Comparison of ENCODE assay signal across 15 cellular contexts in the genomic region with DNA sequence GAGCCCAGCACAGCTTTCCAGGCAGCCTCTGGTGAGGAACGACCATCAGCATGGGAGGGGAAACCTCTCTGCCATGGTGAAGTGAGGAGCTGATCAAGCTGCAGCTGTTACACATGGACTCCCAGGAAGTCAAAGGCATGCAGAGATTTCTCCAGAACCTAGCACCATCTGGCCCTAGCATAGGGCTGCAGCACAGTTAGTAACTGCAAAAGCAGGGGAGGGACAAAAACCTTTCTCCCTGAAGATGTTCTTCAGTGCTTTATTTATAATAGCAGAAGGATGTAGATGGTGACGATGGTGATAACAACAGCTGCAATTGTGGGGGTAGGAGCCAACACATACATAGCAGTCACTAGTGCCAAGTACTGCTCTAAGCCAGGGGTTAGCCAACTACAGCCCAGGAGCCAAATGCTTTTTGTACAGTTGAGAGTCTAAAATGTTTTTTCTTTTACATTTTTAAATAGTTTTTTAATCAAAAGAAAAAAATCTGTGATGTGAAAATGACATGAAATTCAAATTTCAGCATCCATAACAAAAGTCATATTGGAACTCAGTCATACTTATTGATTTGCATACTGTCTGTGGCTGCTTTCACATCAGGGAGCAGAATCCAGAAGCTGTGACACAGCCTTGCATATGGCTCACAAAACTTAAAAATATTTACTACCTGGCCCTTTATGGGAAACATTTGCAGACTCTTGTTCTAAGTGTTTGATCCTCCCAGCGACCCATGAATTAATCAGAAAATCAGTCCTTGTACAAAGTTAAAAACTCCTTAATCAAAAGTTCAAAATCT.
DNase-seq lines count a peak whose midpoint lies in the region; ATAC-seq lines count a peak whose summit lies in the region.
"Had no signal": no experiment of that assay in that cellular context is flagged by ENCODE, and none has a peak within 500 bp of the region (broad histone marks: within the 10 kb centered on the region; RNA-seq: fewer than 3 reads in every experiment).

No MANE protein-coding gene starts in this region.

- no peaks in the 10 kb centered on the region for H3K9me3 ChIP-seq in SJCRH30 (replicated peaks)

- H3K36me3 Mint-ChIP-seq in activated naive CD8-positive, alpha-beta T cell = peaks cover 28% of the 10 kb centered on the region
- peaks cover 46% of the 10 kb centered on the region for H3K36me3 Mint-ChIP-seq in activated naive CD8-positive, alpha-beta T cell treated with anti-CD3 and anti-CD28 coated beads, Interleukin-2, amount 50 U/mL, for 24 hours (ENCODE audit: low read depth)

- DNase-seq in activated naive CD8-positive, alpha-beta T cell treated with anti-CD3 and anti-CD28 coated beads, Interleukin-2, amount 50 U/mL, for 24 hours = no peak
- DNase-seq in SJCRH30 (peak; percentile 70 to 77), substantia nigra (lab: John Stamatoyannopoulos, UW) (peak in 3 of 49 donors; percentile 2 to 12 (median 7)), epidermal melanocyte (ENCODE audit: insufficient read length, low spot score) (no peak), DMS114 treated with DMSO at 0.1 percent for 48 hours (lab: John Stamatoyannopoulos, UW; ENCODE audit: unreplicated experiment) (no peak)
- DNase-seq: ACHN; activated B cell treated with CpG ODN at 0.5 μM for 24 hours; activated T-cell treated with anti-CD3 and anti-CD28 coated beads, Interleukin-2, amount 50 U/mL, for 4 hours; H9; MV-4-11; trophoblast cell had no signal

- H3K4me1 ChIP-seq in SJCRH30 = peaks cover 16% of the 10 kb centered on the region

- ATAC-seq in activated naive CD8-positive, alpha-beta T cell treated with anti-CD3 and anti-CD28 coated beads, Interleukin-2, amount 50 U/mL, for 24 hours = no peak
- ATAC-seq in HG02884 (IDR thresholded peaks at IDR 0.05; ENCODE audit: unreplicated experiment) (peak; percentile 71), GM18519 (IDR thresholded peaks at IDR 0.05; ENCODE audit: low FRiP score, unreplicated experiment) (no peak)

- H3K27me3 Mint-ChIP-seq in activated naive CD8-positive, alpha-beta T cell = no peaks in the 10 kb centered on the region
- H3K27me3 Mint-ChIP-seq in activated naive CD8-positive, alpha-beta T cell treated with anti-CD3 and anti-CD28 coated beads, Interleukin-2, amount 50 U/mL, for 24 hours = no peaks in the 10 kb centered on the region
- H3K27me3 Mint-ChIP-seq: activated B cell treated with CpG ODN at 0.5 μM for 24 hours had no signal

- no peak overlapping the region for H3K4me3 Mint-ChIP-seq in activated naive CD8-positive, alpha-beta T cell
- H3K4me3 Mint-ChIP-seq in activated naive CD8-positive, alpha-beta T cell treated with anti-CD3 and anti-CD28 coated beads, Interleukin-2, amount 50 U/mL, for 24 hours = no peak overlapping the region
- H3K4me3 Mint-ChIP-seq: activated B cell treated with CpG ODN at 0.5 μM for 24 hours; activated T-cell treated with anti-CD3 and anti-CD28 coated beads, Interleukin-2, amount 50 U/mL, for 4 hours; H9 had no signal

- peak overlapping the region; percentile 40 for H3K27ac ChIP-seq in SJCRH30
- peak overlapping the region; percentile 57 for H3K27ac ChIP-seq in substantia nigra (ENCODE audit: low read depth, low read length, poor library complexity, severe bottlenecking)
- H3K27ac ChIP-seq: SK-N-MC had no signal

- H3K36me3 ChIP-seq in SJCRH30 = peaks cover 4% of the 10 kb centered on the region; the same call in 1 of the 2 replicates

- H3K9me3 Mint-ChIP-seq in activated naive CD8-positive, alpha-beta T cell (ENCODE audit: low read depth) = no peaks in the 10 kb centered on the region
- peaks cover 4% of the 10 kb centered on the region for H3K9me3 Mint-ChIP-seq in activated naive CD8-positive, alpha-beta T cell treated with anti-CD3 and anti-CD28 coated beads, Interleukin-2, amount 50 U/mL, for 24 hours
- H3K9me3 Mint-ChIP-seq: activated B cell treated with CpG ODN at 0.5 μM for 24 hours, H9 had no signal

- H3K4me3 ChIP-seq in SJCRH30 = no peak overlapping the region
- H3K4me3 ChIP-seq: SK-N-MC had no signal

- no peaks in the 10 kb centered on the region for H3K27me3 ChIP-seq in SJCRH30

- peaks cover 6% of the 10 kb centered on the region for H3K4me1 Mint-ChIP-seq in activated naive CD8-positive, alpha-beta T cell (ENCODE audit: low read depth)
- H3K4me1 Mint-ChIP-seq in activated naive CD8-positive, alpha-beta T cell treated with anti-CD3 and anti-CD28 coated beads, Interleukin-2, amount 50 U/mL, for 24 hours = peaks cover 4% of the 10 kb centered on the region

- H3K27ac Mint-ChIP-seq in activated naive CD8-positive, alpha-beta T cell = peak overlapping the region; percentile 66
- H3K27ac Mint-ChIP-seq in activated naive CD8-positive, alpha-beta T cell treated with anti-CD3 and anti-CD28 coated beads, Interleukin-2, amount 50 U/mL, for 24 hours = no peak overlapping the region
- H3K27ac Mint-ChIP-seq: activated B cell treated with CpG ODN at 0.5 μM for 24 hours, H9 had no signal

Comparison
In these comparisons a context has a peak if more than half of its experiments do, and no peak if none do; other contexts are left out.
1. DNase-seq: peak in SJCRH30 (2 of 2); none in activated naive CD8-positive, alpha-beta T cell treated with anti-CD3 and anti-CD28 coated beads, Interleukin-2, amount 50 U/mL, for 24 hours (single experiment), epidermal melanocyte (single experiment) and DMS114 treated with DMSO at 0.1 percent for 48 hours (single experiment).